19 cellular contexts compared by ENCODE assay signal in the genomic region with DNA sequence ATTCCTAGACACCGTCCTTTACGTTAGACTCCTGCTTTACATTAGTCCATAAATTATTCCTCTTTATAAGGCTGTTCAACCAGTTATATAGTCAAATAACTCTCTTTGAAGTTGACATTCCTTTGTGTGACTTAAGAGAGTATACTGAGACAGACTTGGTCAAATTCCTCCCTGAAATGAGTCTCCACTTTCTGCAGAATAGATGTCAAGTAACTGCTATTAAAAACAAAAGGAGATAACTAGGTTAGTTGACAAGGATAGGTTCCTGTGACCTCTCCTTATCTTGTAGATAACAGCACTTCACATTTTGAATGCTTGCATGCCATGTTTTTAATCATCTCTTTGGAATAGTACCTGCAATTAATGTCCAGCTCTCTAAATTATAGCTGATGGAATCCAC. TPM values are rescaled to one million over a fixed set of nuclear protein-coding genes. Genes with fewer than 3 reads are reported as not detected.
"Had no signal": no experiment of that assay in that cellular context is flagged by ENCODE, and none has a peak within 500 bp of the region (broad histone marks: within the 10 kb centered on the region; RNA-seq: fewer than 3 reads in every experiment).

No MANE protein-coding gene starts in this region.

- H3K36me3 ChIP-seq: right atrium auricular region, upper lobe of right lung had no signal

- H3K79me2 ChIP-seq: parathyroid adenoma had no signal

- H3K9me3 Mint-ChIP-seq: activated naive CD8-positive, alpha-beta T cell treated with anti-CD3 and anti-CD28 coated beads, Interleukin-2, amount 10 ng/mL, durations not matched to agents 7 days and 5 days; dendritic cell treated with granulocyte-macrophage colony-stimulating factor and Interleukin-4, amounts not matched to agents 40 ng/mL and 50 ng/mL, for 4 days; effector memory CD8-positive, alpha-beta T cell had no signal

- H3K36me3 Mint-ChIP-seq: activated naive CD8-positive, alpha-beta T cell treated with anti-CD3 and anti-CD28 coated beads, Interleukin-2, amount 10 ng/mL, durations not matched to agents 7 days and 5 days had no signal

- H3K9me3 ChIP-seq: right atrium auricular region, upper lobe of right lung had no signal

- H3K27ac ChIP-seq: epithelial cell of prostate, parathyroid adenoma, upper lobe of right lung had no signal

- H3K9ac ChIP-seq: parathyroid adenoma had no signal

- H2AFZ ChIP-seq: parathyroid adenoma had no signal

- H3K27me3 ChIP-seq: right atrium auricular region, upper lobe of right lung had no signal

- DNase-seq: activated CD4-positive, alpha-beta T cell treated with anti-CD3 and anti-CD28 coated beads, Interleukin-2, amount 50 U/mL, for 1 hour; activated CD8-positive, alpha-beta memory T cell treated with anti-CD3 and anti-CD28 coated beads for 24 hours; activated naive CD4-positive, alpha-beta T cell; activated naive CD8-positive, alpha-beta T cell treated with anti-CD3 and anti-CD28 coated beads, Interleukin-2, amount 10 ng/mL, durations not matched to agents 7 days and 5 days; anterior cingulate cortex; cerebellar nuclear complex; effector memory CD8-positive, alpha-beta T cell; foreskin melanocyte; naive thymus-derived CD4-positive, alpha-beta T cell; small intestine; stimulated activated naive CD8-positive, alpha-beta T cell treated with anti-CD3 and anti-CD28 coated beads, Interleukin-15, Interleukin-2, amounts not matched to agents 100 U/mL and 50 U/mL, for 24 hours; SW 1271; upper lobe of right lung had no signal

- H3K27ac Mint-ChIP-seq: activated naive CD8-positive, alpha-beta T cell treated with anti-CD3 and anti-CD28 coated beads, Interleukin-2, amount 10 ng/mL, durations not matched to agents 7 days and 5 days; dendritic cell treated with granulocyte-macrophage colony-stimulating factor and Interleukin-4, amounts not matched to agents 40 ng/mL and 50 ng/mL, for 4 days; effector memory CD8-positive, alpha-beta T cell; naive thymus-derived CD4-positive, alpha-beta T cell had no signal

- H3K4me3 ChIP-seq: lung, right atrium auricular region, upper lobe of right lung had no signal

- H3K4me3 Mint-ChIP-seq: activated naive CD8-positive, alpha-beta T cell treated with anti-CD3 and anti-CD28 coated beads, Interleukin-2, amount 10 ng/mL, durations not matched to agents 7 days and 5 days; dendritic cell treated with granulocyte-macrophage colony-stimulating factor and Interleukin-4, amounts not matched to agents 40 ng/mL and 50 ng/mL, for 4 days; effector memory CD8-positive, alpha-beta T cell; naive thymus-derived CD4-positive, alpha-beta T cell had no signal

RNA-seq across cellular contexts. Expression of gene GUCY1A1, which starts 5.7 kb away (rescaled TPM):
- total RNA-seq: activated naive CD8-positive, alpha-beta T cell treated with anti-CD3 and anti-CD28 coated beads, Interleukin-2, amount 10 ng/mL, durations not matched to agents 7 days and 5 days; T-helper 2 cell treated with Interferon-gamma antibody and Interleukin-4, amounts not matched to agents 100 ng/mL and 5 ng/mL, for 36 hours had no signal
